ENCODE assay signal across 13 cellular contexts in the genomic region with DNA sequence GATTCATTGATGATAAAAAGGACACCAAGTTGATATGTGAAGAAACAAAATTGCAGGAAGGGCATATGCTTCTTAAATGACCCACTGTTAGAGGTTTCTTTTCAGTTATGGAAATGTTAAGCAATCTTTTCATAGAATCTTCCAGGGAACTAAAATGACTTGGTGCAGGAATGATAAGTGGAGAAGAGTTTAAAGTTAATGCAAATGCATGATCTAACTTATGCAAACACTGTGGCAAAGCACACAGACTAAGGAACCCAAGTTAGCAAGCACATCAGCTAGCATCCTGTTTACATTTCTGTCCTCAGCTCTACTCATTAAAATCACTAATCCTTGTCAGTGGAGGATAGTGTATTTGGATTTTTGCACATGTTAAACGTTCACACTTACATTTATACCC.
DNase-seq lines count a peak whose midpoint lies in the region; ATAC-seq lines count a peak whose summit lies in the region.
"Had no signal": no experiment of that assay in that cellular context is flagged by ENCODE, and none has a peak within 500 bp of the region (broad histone marks: within the 10 kb centered on the region; RNA-seq: fewer than 3 reads in every experiment).

No MANE protein-coding gene starts in this region.

- DNase-seq in germinal center (ENCODE audit: low spot score): peak; percentile 60
- no peak for DNase-seq in NCI-H1417 (lab: John Stamatoyannopoulos, UW)
- no peak for DNase-seq in NCI-H510A (lab: John Stamatoyannopoulos, UW)
- DNase-seq in kidney tubule cell (ENCODE audit: low spot score): no peak
- DNase-seq: brain microvascular endothelial cell, KBM-7, naive B cell, NCI-H2081, upper lobe of right lung had no signal

- ATAC-seq in GM18520 (IDR thresholded peaks at IDR 0.05; ENCODE audit: unreplicated experiment) (peak; percentile 84), GM21390 (IDR thresholded peaks at IDR 0.05; ENCODE audit: unreplicated experiment) (peak; percentile 54), HG03432 (IDR thresholded peaks at IDR 0.05; ENCODE audit: unreplicated experiment) (peak; percentile 59), GM21786 (IDR thresholded peaks at IDR 0.05; ENCODE audit: unreplicated experiment) (no peak)
- ATAC-seq: upper lobe of right lung had no signal
